Comparison of ENCODE assay signal across 1 cellular context in the genomic region with DNA sequence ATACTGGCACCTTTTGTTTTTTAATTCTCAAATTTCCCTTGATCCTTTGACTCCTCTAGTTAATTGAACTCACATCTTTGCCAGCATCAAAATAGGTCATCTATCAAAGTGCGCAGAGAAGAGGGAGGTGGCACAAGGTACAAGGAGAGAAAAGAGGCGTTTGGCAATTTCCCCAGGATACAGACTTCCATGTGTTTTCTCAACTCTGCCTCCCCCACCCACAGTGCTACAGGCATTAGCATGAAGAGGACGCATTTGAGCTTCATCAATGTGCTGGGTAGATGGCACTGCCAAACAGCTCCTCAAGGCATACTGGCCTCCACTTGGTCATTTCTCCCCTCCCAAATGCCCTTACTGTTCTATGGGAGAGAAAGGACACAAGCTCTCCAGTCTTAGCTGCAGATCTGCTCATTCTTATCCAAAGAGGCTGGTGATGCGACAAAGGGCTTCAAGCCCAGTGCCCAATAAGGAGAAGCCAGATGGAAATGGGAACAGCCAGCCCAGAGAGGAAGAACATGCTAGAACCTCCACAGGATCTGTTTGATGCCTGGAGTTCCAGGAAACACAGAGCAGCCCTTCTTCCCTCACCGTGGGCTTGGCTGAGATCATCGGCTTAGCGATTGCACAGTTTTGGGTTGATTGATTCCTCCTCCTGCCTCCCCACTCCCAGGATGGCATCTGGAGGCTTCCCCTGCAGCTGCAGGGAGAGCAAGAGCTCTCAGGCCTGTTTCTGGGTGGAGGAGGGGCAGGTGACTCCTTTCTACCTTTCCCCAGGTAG.
TF ChIP-seq lines count a peak whose summit lies in the region.

No MANE protein-coding gene starts in this region.

TF ChIP-seq in GM23338, 12 proteins besides CTCF, POLR2A, EP300 and RAD21 (continued from another document):
- TF ChIP-seq ZNF462 (CRISPR knock-in tag; IDR thresholded peaks at IDR 0.05) = no peak
- no peak for TF ChIP-seq ZNF331 (CRISPR knock-in tag; IDR thresholded peaks at IDR 0.05; ENCODE audit: low read depth)
- no peak for TF ChIP-seq EZH2phosphoT487 (IDR thresholded peaks at IDR 0.05; ENCODE audit: unreplicated experiment)
